In genomic region chr11:61007383-61007970, GRCh38 we compare ENCODE assay signal across 9 cellular contexts. TPM values are rescaled to one million over a fixed set of nuclear protein-coding genes. Genes with fewer than 3 reads are reported as not detected.
DNase-seq lines count a peak whose midpoint lies in the region; ATAC-seq and TF ChIP-seq lines count a peak whose summit lies in the region.
"Had no signal": no experiment of that assay in that cellular context is flagged by ENCODE, and none has a peak within 500 bp of the region (broad histone marks: within the 10 kb centered on the region; RNA-seq: fewer than 3 reads in every experiment).

No MANE protein-coding gene starts in this region.

- H3K23ac ChIP-seq in neuronal stem cell (ENCODE audit: low read depth, low read length, poor library complexity): no peak overlapping the region

- H3K4ac ChIP-seq in neuronal stem cell (ENCODE audit: low read length): no peak overlapping the region

- H3K27ac ChIP-seq in neuronal stem cell (replicated peaks; ENCODE audit: low read length): no peak overlapping the region

- BruUV-seq in Calu3 (replicated peaks; lab: Mats Ljungman, UMichigan): no TSS peak

- DNase-seq in Calu3: peak; percentile 49
- no peak for DNase-seq in NT2/D1 (ENCODE audit: low read depth, low spot score)
- DNase-seq in epithelial cell of esophagus (ENCODE audit: low read depth): peak; percentile 31
- no peak for DNase-seq in neuronal stem cell (ENCODE audit: low spot score)
- no peak for DNase-seq in occipital lobe (lab: John Stamatoyannopoulos, UW)
- no peak for DNase-seq in superior temporal gyrus (ENCODE audit: extremely low spot score)
- DNase-seq: T1000 had no signal

- no peaks in the 10 kb centered on the region for H3K9me3 Mint-ChIP-seq in Calu3 (ENCODE audit: low read depth, unreplicated experiment)

- H3K4me3 Mint-ChIP-seq in Calu3 (ENCODE audit: low read depth, unreplicated experiment): peak overlapping the region; percentile 58

- H2BK15ac ChIP-seq in neuronal stem cell (ENCODE audit: low read length): peak overlapping the region; percentile 5

- H3K4me3 ChIP-seq in NT2/D1 (ENCODE audit: insufficient read length, low read depth) (peak overlapping the region; percentile 42), epithelial cell of esophagus (ENCODE audit: low read length) (peak overlapping the region; percentile 32), neuronal stem cell (ENCODE audit: low read length in 2 of 2) (peak overlapping the region in 1 of 2 donors; percentile 77)

- no CpG with 5 or more reads among the region's 52 CpGs for WGBS in neuronal stem cell (ENCODE audit: extremely low coverage in 2 of 2, insufficient read length in 2 of 2, insufficient replicate concordance in 1 of 2), 2 donors

- CTCF ChIA-PET in Calu3 (lab: Charles Lee): interaction anchor here (0.6 to 0.7 kb wide), 3 partner anchors 16 to 81 kb away, joined by 3 to 5 read pairs (median 3); no protein-coding TSS in a partner anchor

- H3K27me3 Mint-ChIP-seq in Calu3 (ENCODE audit: unreplicated experiment): peaks cover 31% of the 10 kb centered on the region

- no peak for ATAC-seq in HG03439 (IDR thresholded peaks at IDR 0.05; ENCODE audit: unreplicated experiment)
- ATAC-seq in GM18858 (IDR thresholded peaks at IDR 0.05; ENCODE audit: unreplicated experiment): no peak

- H3K36me3 ChIP-seq in NT2/D1 (ENCODE audit: insufficient read depth, insufficient read length, low read length) (no peaks in the 10 kb centered on the region), neuronal stem cell (replicated peaks in 1 of 2; ENCODE audit: control insufficient read depth in 2 of 2, insufficient read depth in 2 of 2, low read length in 2 of 2) (no peaks in the 10 kb centered on the region)

- peak overlapping the region; percentile 91 for H3K4me2 ChIP-seq in neuronal stem cell (ENCODE audit: insufficient read depth, low read length, poor library complexity, severe bottlenecking)

- peaks cover 30% of the 10 kb centered on the region for H3K27me3 ChIP-seq in NT2/D1 (ENCODE audit: insufficient read depth, insufficient read length)
- H3K27me3 ChIP-seq in neuronal stem cell (ENCODE audit: control insufficient read depth in 3 of 3, insufficient read depth in 3 of 3, low read depth in 1 of 3, low read length in 3 of 3): peaks cover 0 to 75% (median 36%) of the 10 kb centered on the region in 3 experiments

- intact Hi-C loops in Calu3 (cut with micrococcal nuclease; ENCODE audit: unreplicated experiment): no loop called here

- peak overlapping the region; percentile 26 for H3K14ac ChIP-seq in neuronal stem cell (ENCODE audit: low read length)

- H3K9me3 ChIP-seq in NT2/D1 (ENCODE audit: insufficient read depth, low read length) (no peaks in the 10 kb centered on the region), neuronal stem cell (replicated peaks in 1 of 2; ENCODE audit: control insufficient read depth in 2 of 2, insufficient read depth in 1 of 2, low read depth in 1 of 2, low read length in 2 of 2) (no peaks in the 10 kb centered on the region)

- H3K4me1 ChIP-seq in NT2/D1 (ENCODE audit: insufficient read depth, insufficient read length): peaks cover 41% of the 10 kb centered on the region
- H3K4me1 ChIP-seq in neuronal stem cell (ENCODE audit: control insufficient read depth in 2 of 2, insufficient read depth in 1 of 2, low read depth in 1 of 2, low read length in 2 of 2): peaks cover 11 to 18% of the 10 kb centered on the region in 2 donors

- no peaks in the 10 kb centered on the region for H3K79me1 ChIP-seq in neuronal stem cell (ENCODE audit: low read depth, low read length)

- no peak overlapping the region for H4K8ac ChIP-seq in neuronal stem cell (ENCODE audit: low read depth, low read length)

- H3K4me1 Mint-ChIP-seq in Calu3 (ENCODE audit: low read depth, unreplicated experiment): no peaks in the 10 kb centered on the region

- no peak overlapping the region for H2AK5ac ChIP-seq in neuronal stem cell (ENCODE audit: low read depth, low read length)

- no peak overlapping the region for H2BK120ac ChIP-seq in neuronal stem cell (ENCODE audit: low read depth, low read length)

- H2BK5ac ChIP-seq in neuronal stem cell (ENCODE audit: low read length): no peak overlapping the region

- peak overlapping the region; percentile 57 for H3K9ac ChIP-seq in NT2/D1 (ENCODE audit: insufficient read length, low read depth)
- peak overlapping the region; percentile 79 for H3K9ac ChIP-seq in neuronal stem cell (ENCODE audit: low read depth, low read length, poor library complexity)

- TF ChIP-seq CTCF in Calu3 (IDR thresholded peaks at IDR 0.05; ENCODE audit: unreplicated experiment) (no peak), epithelial cell of esophagus (IDR thresholded peaks at IDR 0.05; ENCODE audit: insufficient read depth, low read depth, low read length, missing control alignments) (no peak)

- no peak overlapping the region for H3K27ac Mint-ChIP-seq in Calu3 (ENCODE audit: unreplicated experiment)

- H3K36me3 Mint-ChIP-seq in Calu3 (ENCODE audit: insufficient read depth, unreplicated experiment): peaks cover 5% of the 10 kb centered on the region

- H3K18ac ChIP-seq in neuronal stem cell (ENCODE audit: low read length): peak overlapping the region; percentile 88

- no peak overlapping the region for H2BK12ac ChIP-seq in neuronal stem cell (ENCODE audit: low read length)

- H2AFZ ChIP-seq in neuronal stem cell (ENCODE audit: low read length): peak overlapping the region; percentile 76

- peak overlapping the region; percentile 64 for H4K91ac ChIP-seq in neuronal stem cell (ENCODE audit: low read depth, low read length, poor library complexity)

RNA-seq across cellular contexts. Expression of gene CD6, which starts 36.0 kb away (rescaled TPM):
- total RNA-seq in Calu3 (2022) (0.26 and 0.34 TPM in 2 replicates), occipital lobe (0.16 TPM)
- 0.21 TPM for polyA plus RNA-seq in neuronal stem cell (2013, experiment 1 of 2)
- polyA plus RNA-seq in neuronal stem cell (2013, experiment 2 of 2): 0.24 TPM

RNA-seq across cellular contexts. Expression of gene SLC15A3, which starts 55.5 kb away (rescaled TPM):
- 6.8 and 12.4 TPM in 2 replicates for total RNA-seq in Calu3 (2022)
- 44.3 TPM for polyA plus RNA-seq in neuronal stem cell (2013, experiment 1 of 2)
- 45.8 TPM for polyA plus RNA-seq in neuronal stem cell (2013, experiment 2 of 2)
- total RNA-seq in occipital lobe: 5.8 TPM

Comparison
In these comparisons a context has a peak if more than half of its experiments do, and no peak if none do; other contexts are left out.
1. DNase-seq: peak in Calu3 (single experiment) and epithelial cell of esophagus (single experiment); none in NT2/D1 (single experiment), neuronal stem cell (single experiment), occipital lobe (single experiment) and superior temporal gyrus (single experiment).